In genomic region chr17:75507712-75508111, GRCh38 we compare ENCODE assay signal across 17 cellular contexts. TPM values are rescaled to one million over a fixed set of nuclear protein-coding genes. Genes with fewer than 3 reads are reported as not detected.
DNase-seq lines count a peak whose midpoint lies in the region; ATAC-seq and TF ChIP-seq lines count a peak whose summit lies in the region.
"Had no signal": no experiment of that assay in that cellular context is flagged by ENCODE, and none has a peak within 500 bp of the region (broad histone marks: within the 10 kb centered on the region; RNA-seq: fewer than 3 reads in every experiment).

No MANE protein-coding gene starts in this region.

- H3K9me3 ChIP-seq in left lung (no peaks in the 10 kb centered on the region), sigmoid colon (no peaks in the 10 kb centered on the region)

- H3K4me1 ChIP-seq in left lung (peaks cover 13 to 55% of the 10 kb centered on the region in 2 donors), sigmoid colon (peaks cover 0 to 49% (median 47%) of the 10 kb centered on the region in 4 donors)

- H3K27ac Mint-ChIP-seq in activated naive CD4-positive, alpha-beta T cell treated with anti-CD3 and anti-CD28 coated beads, Interleukin-2, amount 50 U/mL, for 72 hours = no peak overlapping the region
- H3K27ac Mint-ChIP-seq: CD8-positive, alpha-beta T cell had no signal

- WGBS in sigmoid colon, 2 donors = 82 to 88% methylated on average over 12 of the region's 12 CpGs

- no peak for TF ChIP-seq EP300 in sigmoid colon (IDR thresholded peaks at IDR 0.05)

- intact Hi-C loops in left lung (cut with DNase I) = no loop called here
- intact Hi-C loops in sigmoid colon (cut with DNase I) = no loop called here

- H3K36me3 ChIP-seq in left lung = peaks cover 0 to 54% of the 10 kb centered on the region in 2 donors
- peaks cover 0 to 47% (median 33%) of the 10 kb centered on the region in 4 donors for H3K36me3 ChIP-seq in sigmoid colon

- peak; percentile 94 for DNase-seq in Ammon's horn (ENCODE audit: low spot score)
- DNase-seq in caudate nucleus (lab: John Stamatoyannopoulos, UW) = peak in 58 of 61 donors; percentile 44 to 94 (median 81)
- peak in 1 of 2 donors; percentile 34 for DNase-seq in left lung
- DNase-seq in sigmoid colon = no peak
- no peak for DNase-seq in NCI-H2081 treated with DMSO at 0.1 percent for 48 hours (lab: John Stamatoyannopoulos, UW)
- DNase-seq in activated naive CD4-positive, alpha-beta T cell treated with anti-CD3 and anti-CD28 coated beads, Interleukin-2, amount 50 U/mL, for 72 hours (ENCODE audit: low spot score in 2 of 2) = no peak
- DNase-seq in NCI-H1105 treated with DMSO at 0.1 percent for 48 hours (lab: John Stamatoyannopoulos, UW) = no peak
- DNase-seq: CD8-positive, alpha-beta T cell; DMS79; H7; Karpas-422; NCI-H2171 treated with DMSO at 0.1 percent for 48 hours; NCI-H774; PC-3; small intestine had no signal

- peak overlapping the region; percentile 98 for H3K27ac ChIP-seq in caudate nucleus (ENCODE audit: low read depth, low read length)
- H3K27ac ChIP-seq in left lung = peak overlapping the region; percentile 56 to 77
- peak overlapping the region; percentile 65 to 91 (median 88) for H3K27ac ChIP-seq in sigmoid colon

- peak overlapping the region in 1 of 2 donors; percentile 16 for H3K4me3 ChIP-seq in left lung
- no peak overlapping the region for H3K4me3 ChIP-seq in sigmoid colon

- H3K36me3 Mint-ChIP-seq in activated naive CD4-positive, alpha-beta T cell treated with anti-CD3 and anti-CD28 coated beads, Interleukin-2, amount 50 U/mL, for 72 hours = no peaks in the 10 kb centered on the region
- H3K36me3 Mint-ChIP-seq: CD8-positive, alpha-beta T cell had no signal

- H3K27me3 ChIP-seq in left lung = no peaks in the 10 kb centered on the region
- H3K27me3 ChIP-seq in sigmoid colon = no peaks in the 10 kb centered on the region

- no peak for TF ChIP-seq CTCF in left lung (IDR thresholded peaks at IDR 0.05)
- TF ChIP-seq CTCF in sigmoid colon (IDR thresholded peaks at IDR 0.05) = no peak

- TF ChIP-seq POLR2A in sigmoid colon (IDR thresholded peaks at IDR 0.05) = no peak

- no peaks in the 10 kb centered on the region for H3K9me3 Mint-ChIP-seq in activated naive CD4-positive, alpha-beta T cell treated with anti-CD3 and anti-CD28 coated beads, Interleukin-2, amount 50 U/mL, for 72 hours
- H3K9me3 Mint-ChIP-seq: CD8-positive, alpha-beta T cell had no signal

- ATAC-seq in left lung = no peak
- ATAC-seq in GM19324 (IDR thresholded peaks at IDR 0.05; ENCODE audit: low FRiP score, unreplicated experiment) = no peak
- no peak for ATAC-seq in activated naive CD4-positive, alpha-beta T cell treated with anti-CD3 and anti-CD28 coated beads, Interleukin-2, amount 50 U/mL, for 72 hours
- ATAC-seq: activated CD4-positive, CD25-positive, alpha-beta regulatory T cell treated with anti-CD3 and anti-CD28 coated beads, Interleukin-2, amount 50 U/mL, for 24 hours; CD8-positive, alpha-beta T cell had no signal

RNA-seq across cellular contexts. Expression of gene CASKIN2, which starts 7.6 kb away (rescaled TPM):
- total RNA-seq in left lung (10 to 100 TPM; 43.8 to 74.4 TPM), sigmoid colon (10 to 100 TPM in 3 of 4 donors, 1 to 10 TPM in 1; 10.0 to 14.7 (median 10.2) TPM)
- polyA plus RNA-seq in sigmoid colon = 10 to 100 TPM in 1 of 3 donors, 1 to 10 TPM in 2; 4.8 to 12.9 (median 7.4) TPM
- 1 to 10 TPM; 1.7 to 3.5 TPM for total RNA-seq in activated naive CD4-positive, alpha-beta T cell treated with anti-CD3 and anti-CD28 coated beads, Interleukin-2, amount 50 U/mL, for 72 hours

RNA-seq across cellular contexts. Expression of gene TSEN54, which starts 8.6 kb away (rescaled TPM):
- total RNA-seq in left lung (10 to 100 TPM; 15.8 to 22.9 TPM), sigmoid colon (10 to 100 TPM; 11.1 to 25.3 (median 21.3) TPM)
- polyA plus RNA-seq in sigmoid colon = 10 to 100 TPM; 32.4 to 43.7 (median 35.6) TPM
- 10 to 100 TPM; 26.8 to 45.5 TPM for total RNA-seq in activated naive CD4-positive, alpha-beta T cell treated with anti-CD3 and anti-CD28 coated beads, Interleukin-2, amount 50 U/mL, for 72 hours

RNA-seq across cellular contexts. Expression of gene LLGL2, which starts 17.8 kb away (rescaled TPM):
- total RNA-seq in left lung (100 to 1,000 TPM; 161 to 173 TPM), sigmoid colon (1 to 10 TPM; 1.4 to 5.0 (median 3.4) TPM)
- polyA plus RNA-seq in sigmoid colon = 100 to 1,000 TPM; 197 to 299 (median 294) TPM
- 10 to 100 TPM; 12.0 to 12.8 TPM for total RNA-seq in activated naive CD4-positive, alpha-beta T cell treated with anti-CD3 and anti-CD28 coated beads, Interleukin-2, amount 50 U/mL, for 72 hours

RNA-seq across cellular contexts. Expression of gene TMEM94, which starts 51.3 kb away (rescaled TPM):
- total RNA-seq in left lung = 10 to 100 TPM; 68.4 to 74.3 TPM
- 10 to 100 TPM; 15.3 to 74.8 (median 32.4) TPM for total RNA-seq in sigmoid colon
- polyA plus RNA-seq in sigmoid colon = 10 to 100 TPM in 2 of 3 donors, 1 to 10 TPM in 1; 6.2 to 70.4 (median 22.8) TPM
- 10 to 100 TPM; 64.5 to 65.2 TPM for total RNA-seq in activated naive CD4-positive, alpha-beta T cell treated with anti-CD3 and anti-CD28 coated beads, Interleukin-2, amount 50 U/mL, for 72 hours

Comparison
In these comparisons a context has a peak if more than half of its experiments do, and no peak if none do; other contexts are left out.
1. DNase-seq: peak in Ammon's horn (single experiment) and caudate nucleus (58 of 61); none in sigmoid colon (single experiment), NCI-H2081 treated with DMSO at 0.1 percent for 48 hours (single experiment), activated naive CD4-positive, alpha-beta T cell treated with anti-CD3 and anti-CD28 coated beads, Interleukin-2, amount 50 U/mL, for 72 hours (0 of 2) and NCI-H1105 treated with DMSO at 0.1 percent for 48 hours (single experiment).
2. RNA of gene LLGL2, which starts 17.8 kb away (total RNA-seq): 161 to 173 TPM in left lung; 12.0 to 12.8 TPM in activated naive CD4-positive, alpha-beta T cell treated with anti-CD3 and anti-CD28 coated beads, Interleukin-2, amount 50 U/mL, for 72 hours and 1.4 to 5.0 TPM in sigmoid colon; every median in the first group is over 10 times any median in the second.
3. Peak in every context shown above with its lines, with median percentiles within 50 percentile points of each other: H3K27ac ChIP-seq.